Comparison of ENCODE assay signal across 16 cellular contexts in the genomic region with DNA sequence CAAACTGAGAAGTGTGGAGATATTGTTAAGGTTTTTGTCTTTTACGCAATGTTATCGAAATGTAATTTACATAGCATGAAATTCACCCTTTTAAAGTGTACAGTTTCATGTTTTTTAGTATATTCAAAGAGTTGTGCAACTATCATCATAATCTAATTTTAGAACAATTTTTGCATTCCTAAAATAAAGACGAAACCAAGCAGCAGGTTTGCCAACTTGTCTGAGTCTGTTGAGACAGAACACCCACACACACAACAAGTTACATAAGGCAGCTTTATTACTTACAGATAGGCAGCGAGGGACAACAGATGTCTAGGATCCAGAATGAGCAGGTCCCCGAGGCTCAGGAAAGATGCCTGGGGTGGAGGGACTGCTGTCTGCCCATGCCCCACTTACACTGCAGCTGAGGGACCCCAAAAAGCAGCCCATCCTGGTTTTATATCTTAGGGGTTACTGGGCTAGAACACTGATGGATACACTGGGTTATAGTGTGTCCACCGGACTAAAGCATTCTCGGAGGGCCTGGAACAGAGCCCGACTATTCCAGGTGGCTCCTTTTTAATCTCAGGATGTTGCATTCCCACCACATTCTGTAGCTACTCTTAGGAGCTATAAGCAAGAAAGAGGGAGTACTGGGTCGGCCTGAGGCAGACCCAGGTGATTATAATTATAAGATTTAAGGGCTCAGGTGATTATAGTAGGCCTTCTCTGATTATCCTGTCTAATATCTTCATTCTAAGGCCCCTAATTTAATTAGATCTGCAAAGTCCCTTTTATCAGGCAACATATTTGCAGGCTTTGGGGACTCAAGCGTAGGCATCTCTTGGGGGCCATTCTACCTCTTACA.
DNase-seq lines count a peak whose midpoint lies in the region; ATAC-seq and TF ChIP-seq lines count a peak whose summit lies in the region.
"Had no signal": no experiment of that assay in that cellular context is flagged by ENCODE, and none has a peak within 500 bp of the region (broad histone marks: within the 10 kb centered on the region; RNA-seq: fewer than 3 reads in every experiment).

No MANE protein-coding gene starts in this region.

- ATAC-seq in HG03280 (IDR thresholded peaks at IDR 0.05; ENCODE audit: unreplicated experiment) (no peak), GM19023 (IDR thresholded peaks at IDR 0.05; ENCODE audit: unreplicated experiment) (no peak)
- ATAC-seq: right cardiac atrium; stimulated activated naive B cell treated with anti-CD40 and anti-IgM and Interleukin-4, amounts not matched to agents 10 μg/mL and 1 μg/mL and 100 μg/mL, for 72 hours had no signal

- intact Hi-C loops in mammary epithelial cell (cut with micrococcal nuclease): no loop called here

- 30% methylated on average over 10 of the region's 10 CpGs for WGBS in mammary epithelial cell (ENCODE audit: low coverage, missing lambda C conversion rate)

- no peak overlapping the region for H3K4me2 ChIP-seq in mammary epithelial cell (ENCODE audit: insufficient read depth, low read depth, low read length)

- no peak overlapping the region for H3K4me3 ChIP-seq in BJ (ENCODE audit: low read depth, low read length)
- no peak overlapping the region for H3K4me3 ChIP-seq in mammary epithelial cell (replicated peaks in 1 of 3; ENCODE audit: insufficient read depth in 1 of 3, low read depth in 2 of 3, low read length in 3 of 3)
- H3K4me3 ChIP-seq: uterus had no signal

- DNase-seq in BJ (ENCODE audit: low read depth) (peak; percentile 44), HCEC 1CT (peak; percentile 45), mammary epithelial cell (no peak), iris pigment epithelial cell (ENCODE audit: low read depth) (peak; percentile 83), SHP77 (lab: John Stamatoyannopoulos, UW) (no peak), germinal center (ENCODE audit: low spot score) (no peak)
- DNase-seq: activated CD4-positive, CD25-positive, alpha-beta regulatory T cell; activated naive CD4-positive, alpha-beta T cell treated with anti-CD3 and anti-CD28 coated beads for 36 hours; CD4-positive, CD25-positive, alpha-beta regulatory T cell; stimulated activated naive B cell treated with anti-CD40 and anti-IgM and Interleukin-4, amounts not matched to agents 10 μg/mL and 1 μg/mL and 100 μg/mL, for 72 hours; SW 1271; uterus had no signal

- in situ Hi-C loops in mammary epithelial cell (cut with MboI; ENCODE audit: low sequenced_read_pairs in 2 of 2): no loop called here

- H4K20me1 ChIP-seq in mammary epithelial cell (ENCODE audit: insufficient read depth, low read length): no peaks in the 10 kb centered on the region

- CTCF ChIA-PET in BJ (lab: Yijun Ruan, JAX): no interaction called here
- CTCF ChIA-PET in mammary epithelial cell (lab: Charles Lee; ENCODE audit: low non-redundant PET): no interaction called here

- H3K9ac ChIP-seq in mammary epithelial cell (ENCODE audit: insufficient read depth, low read length): no peak overlapping the region

- H2AFZ ChIP-seq in mammary epithelial cell (ENCODE audit: low read depth, low read length): peak overlapping the region; percentile 33

- no peaks in the 10 kb centered on the region for H3K9me3 ChIP-seq in mammary epithelial cell (replicated peaks; ENCODE audit: insufficient read depth, low read length)
- H3K9me3 ChIP-seq: uterus had no signal

- no peak overlapping the region for H3K27ac ChIP-seq in mammary epithelial cell (ENCODE audit: insufficient read depth, low read depth, low read length)
- H3K27ac ChIP-seq: epithelial cell of prostate, uterus had no signal

- dilution Hi-C loops in mammary epithelial cell (cut with HindIII; ENCODE audit: low sequenced_read_pairs): no loop called here

- BruUV-seq in mammary epithelial cell (replicated peaks; lab: Mats Ljungman, UMichigan): no TSS peak

- no peaks in the 10 kb centered on the region for H3K4me1 ChIP-seq in mammary epithelial cell (ENCODE audit: insufficient read depth, low read length)
- H3K4me1 ChIP-seq: uterus had no signal

- H3K79me2 ChIP-seq in mammary epithelial cell (ENCODE audit: insufficient read depth, low read length): no peaks in the 10 kb centered on the region

- H3K36me3 ChIP-seq in BJ (ENCODE audit: control insufficient read depth, insufficient read depth, low read length): no peaks in the 10 kb centered on the region
- no peaks in the 10 kb centered on the region for H3K36me3 ChIP-seq in mammary epithelial cell (ENCODE audit: insufficient read depth, low read length)
- H3K36me3 ChIP-seq: uterus had no signal

- POLR2A ChIA-PET in BJ (lab: Charles Lee): no interaction called here

- H3K27me3 ChIP-seq in BJ (ENCODE audit: control insufficient read depth, insufficient read depth, low read length): no peaks in the 10 kb centered on the region
- no peaks in the 10 kb centered on the region for H3K27me3 ChIP-seq in mammary epithelial cell (ENCODE audit: insufficient read depth, low read length)
- H3K27me3 ChIP-seq: uterus had no signal

- TF ChIP-seq CTCF in BJ (IDR thresholded peaks at IDR 0.05; ENCODE audit: insufficient read depth, low read depth, low read length) (no peak), mammary epithelial cell (conservative IDR thresholded peaks at IDR 0.05 in 1 of 2, IDR thresholded peaks at IDR 0.05 in 1 of 2; ENCODE audit: extremely low read depth in 1 of 2, insufficient read depth in 1 of 2, low read depth in 1 of 2, low read length in 2 of 2) (no peak)

Comparison
In these comparisons a context has a peak if more than half of its experiments do, and no peak if none do; other contexts are left out.
1. DNase-seq: peak in BJ (single experiment), HCEC 1CT (single experiment) and iris pigment epithelial cell (single experiment); none in mammary epithelial cell (single experiment), SHP77 (0 of 2) and germinal center (single experiment).